Comparison of ENCODE assay signal across 15 cellular contexts in genomic region chrX:45351478-45351877, GRCh38.
DNase-seq lines count a peak whose midpoint lies in the region; TF ChIP-seq lines count a peak whose summit lies in the region.
"Had no signal": no experiment of that assay in that cellular context is flagged by ENCODE, and none has a peak within 500 bp of the region (broad histone marks: within the 10 kb centered on the region; RNA-seq: fewer than 3 reads in every experiment).

No MANE protein-coding gene starts in this region.

- BruUV-seq in MCF 10A (replicated peaks; lab: Mats Ljungman, UMichigan): no TSS peak

- peaks cover 0 to 9% of the 10 kb centered on the region in 2 donors for H3K27me3 ChIP-seq in breast epithelium

- peaks cover 0 to 13% of the 10 kb centered on the region in 2 donors for H3K9me3 ChIP-seq in breast epithelium

- H3K4me3 ChIP-seq in breast epithelium (no peak overlapping the region), astrocyte of the cerebellum (ENCODE audit: low read depth, low read length) (no peak overlapping the region)

- TF ChIP-seq POLR2A in breast epithelium (IDR thresholded peaks at IDR 0.05): no peak

- in situ Hi-C loops in astrocyte of the cerebellum (cut with HindIII; ENCODE audit: low sequenced_read_pairs) (no loop called here), KBM-7 (cut with MboI; ENCODE audit: low pct_unique_long_range_greater_than_20kb, low sequenced_read_pairs) (no loop called here)

- H3K4me1 Mint-ChIP-seq in MCF 10A (ENCODE audit: insufficient read depth, unreplicated experiment): peaks cover 13% of the 10 kb centered on the region

- H3K27ac ChIP-seq in breast epithelium: no peak overlapping the region
- H3K27ac ChIP-seq: 22Rv1, WERI-Rb-1 had no signal

- intact Hi-C loops in MCF 10A (cut with micrococcal nuclease) (no loop called here), breast epithelium (cut with DNase I; ENCODE audit: low total_unique reads) (no loop called here)

- no peak overlapping the region for H3K4me3 Mint-ChIP-seq in MCF 10A (ENCODE audit: unreplicated experiment)

- peaks cover 52% of the 10 kb centered on the region for H3K27me3 Mint-ChIP-seq in MCF 10A (ENCODE audit: insufficient read depth, unreplicated experiment)
- H3K27me3 Mint-ChIP-seq: progenitor cell of endocrine pancreas had no signal

- H3K36me3 ChIP-seq in breast epithelium: no peaks in the 10 kb centered on the region
- H3K36me3 ChIP-seq: WERI-Rb-1 had no signal

- TF ChIP-seq CTCF in MCF 10A (IDR thresholded peaks at IDR 0.05; ENCODE audit: unreplicated experiment) (no peak), breast epithelium (IDR thresholded peaks at IDR 0.05) (no peak), astrocyte of the cerebellum (IDR thresholded peaks at IDR 0.05; ENCODE audit: low read depth, low read length, missing control alignments) (no peak)

- peak; percentile 10 for DNase-seq in MCF 10A (ENCODE audit: unreplicated experiment)
- DNase-seq in breast epithelium (ENCODE audit: low spot score in 2 of 2): no peak
- peak; percentile 36 for DNase-seq in astrocyte of the cerebellum (ENCODE audit: low read depth)
- DNase-seq in glomerular visceral epithelial cell (ENCODE audit: extremely low spot score): peak; percentile 52
- no peak for DNase-seq in NCI-H146 treated with DMSO at 0.1 percent for 48 hours (lab: John Stamatoyannopoulos, UW; ENCODE audit: unreplicated experiment)
- DNase-seq in KBM-7: no peak
- DNase-seq in Kasumi-1 (lab: John Stamatoyannopoulos, UW): no peak
- DNase-seq in NCI-H187 (lab: John Stamatoyannopoulos, UW): no peak
- DNase-seq: central memory CD4-positive, alpha-beta T cell; COR-L47; left colon; NCI-H1105 treated with DMSO at 0.1 percent for 48 hours; WERI-Rb-1 had no signal

- CTCF ChIA-PET in MCF 10A (lab: Yijun Ruan, JAX): interaction anchor here (0.8 kb wide), 1 partner anchor 26 kb away, joined by 3 read pairs; no protein-coding TSS in a partner anchor

- peaks cover 7% of the 10 kb centered on the region for H3K9me3 Mint-ChIP-seq in MCF 10A (ENCODE audit: unreplicated experiment)

- no peaks in the 10 kb centered on the region for H3K36me3 Mint-ChIP-seq in MCF 10A (ENCODE audit: insufficient read depth, unreplicated experiment)

- no peak overlapping the region for H3K27ac Mint-ChIP-seq in MCF 10A (ENCODE audit: low read depth, unreplicated experiment)
- H3K27ac Mint-ChIP-seq: progenitor cell of endocrine pancreas had no signal

- POLR2A ChIA-PET in MCF 10A (lab: Yijun Ruan, JAX): interaction anchor here (0.6 kb wide), 1 partner anchor 36 kb away, joined by 3 read pairs; no protein-coding TSS in a partner anchor

- no peaks in the 10 kb centered on the region for H3K4me1 ChIP-seq in breast epithelium

Comparison
In these comparisons a context has a peak if more than half of its experiments do, and no peak if none do; other contexts are left out.
1. DNase-seq: peak in MCF 10A (single experiment), astrocyte of the cerebellum (single experiment) and glomerular visceral epithelial cell (single experiment); none in breast epithelium (0 of 2), NCI-H146 treated with DMSO at 0.1 percent for 48 hours (single experiment), KBM-7 (single experiment), Kasumi-1 (0 of 2) and NCI-H187 (0 of 2).